In genomic region chr7:53119514-53119933, GRCh38 we compare ENCODE assay signal across 19 cellular contexts.
DNase-seq lines count a peak whose midpoint lies in the region; ATAC-seq and TF ChIP-seq lines count a peak whose summit lies in the region.
"Had no signal": no experiment of that assay in that cellular context is flagged by ENCODE, and none has a peak within 500 bp of the region (broad histone marks: within the 10 kb centered on the region; RNA-seq: fewer than 3 reads in every experiment).

No MANE protein-coding gene starts in this region.

- no peak for TF ChIP-seq EP300 in gastroesophageal sphincter (IDR thresholded peaks at IDR 0.05)

- DNase-seq in fibroblast of pulmonary artery (ENCODE audit: low read depth) (peak; percentile 0), smooth muscle cell (lab: John Stamatoyannopoulos, UW; ENCODE audit: unreplicated experiment) (no peak), mammary epithelial cell (no peak)
- DNase-seq: activated CD4-positive, alpha-beta memory T cell treated with anti-CD3 and anti-CD28 coated beads, Interleukin-2, amount 10 ng/mL, durations not matched to agents 7 days and 5 days; activated gamma-delta T cell treated with Interleukin-2 at 50 U/mL for 16 hours; caudate nucleus; dermis blood vessel endothelial cell; immature natural killer cell; naive thymus-derived CD8-positive, alpha-beta T cell; NCI-H1092; NCI-H2081; pancreas; Right ventricle myocardium superior; SW 1271 had no signal

- intact Hi-C loops in mammary epithelial cell (cut with micrococcal nuclease), result no loop called here

- ATAC-seq in gastroesophageal sphincter, result no peak
- no peak for ATAC-seq in GM18867 (IDR thresholded peaks at IDR 0.05; ENCODE audit: unreplicated experiment)
- ATAC-seq: activated CD4-positive, CD25-positive, alpha-beta regulatory T cell treated with anti-CD3 and anti-CD28 coated beads, Interleukin-2, amount 50 U/mL, for 24 hours; naive thymus-derived CD8-positive, alpha-beta T cell; pancreas had no signal

- WGBS in mesodermal cell (ENCODE audit: insufficient coverage in 2 of 2), 2 experiments, result 67 to 77% methylated on average over 2 to 3 of the region's 4 CpGs
- WGBS in smooth muscle cell (ENCODE audit: low lambda C conversion rate), result 15% methylated on average over 4 of the region's 4 CpGs
- WGBS in gastroesophageal sphincter (ENCODE audit: low coverage in 1 of 2), 2 donors, result 20 to 31% methylated on average over 2 to 4 of the region's 4 CpGs
- WGBS in mammary epithelial cell (ENCODE audit: low coverage, missing lambda C conversion rate), result 53% methylated on average over 4 of the region's 4 CpGs

- no peaks in the 10 kb centered on the region for H3K36me3 ChIP-seq in OCI-LY1 (ENCODE audit: insufficient read depth, low read length)
- H3K36me3 ChIP-seq in mesodermal cell (ENCODE audit: control insufficient read depth, insufficient read depth, low read length), result no peaks in the 10 kb centered on the region
- no peaks in the 10 kb centered on the region for H3K36me3 ChIP-seq in smooth muscle cell (ENCODE audit: low read depth)
- H3K36me3 ChIP-seq in gastroesophageal sphincter, result no peaks in the 10 kb centered on the region
- H3K36me3 ChIP-seq in mammary epithelial cell (ENCODE audit: insufficient read depth, low read length), result no peaks in the 10 kb centered on the region
- H3K36me3 ChIP-seq: pancreas had no signal

- H4K20me1 ChIP-seq in OCI-LY1 (ENCODE audit: insufficient read depth, low read length), result no peaks in the 10 kb centered on the region
- H4K20me1 ChIP-seq in smooth muscle cell (ENCODE audit: low read depth), result no peaks in the 10 kb centered on the region
- no peaks in the 10 kb centered on the region for H4K20me1 ChIP-seq in mammary epithelial cell (ENCODE audit: insufficient read depth, low read length)

- H3K27me3 ChIP-seq in OCI-LY1 (ENCODE audit: insufficient read depth, low read length) (no peaks in the 10 kb centered on the region), smooth muscle cell (ENCODE audit: low read depth) (no peaks in the 10 kb centered on the region), gastroesophageal sphincter (no peaks in the 10 kb centered on the region), mammary epithelial cell (ENCODE audit: insufficient read depth, low read length) (no peaks in the 10 kb centered on the region)
- H3K27me3 ChIP-seq: pancreas had no signal

- CTCF ChIA-PET in mammary epithelial cell (lab: Charles Lee; ENCODE audit: low non-redundant PET), result no interaction called here

- TF ChIP-seq POLR2A in gastroesophageal sphincter (IDR thresholded peaks at IDR 0.05), result no peak

- H3K9me3 ChIP-seq in OCI-LY1 (ENCODE audit: low read length) (no peaks in the 10 kb centered on the region), mesodermal cell (ENCODE audit: control insufficient read depth, low read length) (no peaks in the 10 kb centered on the region), smooth muscle cell (replicated peaks; ENCODE audit: low read depth) (no peaks in the 10 kb centered on the region), gastroesophageal sphincter (no peaks in the 10 kb centered on the region), mammary epithelial cell (replicated peaks; ENCODE audit: insufficient read depth, low read length) (peaks cover 2% of the 10 kb centered on the region)
- H3K9me3 ChIP-seq: pancreas had no signal

- H3F3A ChIP-seq in OCI-LY1 (ENCODE audit: insufficient read depth, low read length) (no peaks in the 10 kb centered on the region), smooth muscle cell (ENCODE audit: low read depth) (peaks cover 7% of the 10 kb centered on the region)

- peak overlapping the region; percentile 44 for H3K27ac ChIP-seq in OCI-LY1 (ENCODE audit: low read depth, low read length, poor library complexity, severe bottlenecking)
- H3K27ac ChIP-seq in mesodermal cell (ENCODE audit: low read depth, low read length, severe bottlenecking), result peak overlapping the region; percentile 96
- H3K27ac ChIP-seq in smooth muscle cell (ENCODE audit: low read depth), result peak overlapping the region; percentile 89
- H3K27ac ChIP-seq in gastroesophageal sphincter, result no peak overlapping the region
- H3K27ac ChIP-seq in mammary epithelial cell (ENCODE audit: insufficient read depth, low read depth, low read length), result no peak overlapping the region
- H3K27ac ChIP-seq: pancreas had no signal

- H3K9ac ChIP-seq in OCI-LY1 (ENCODE audit: low read length) (no peak overlapping the region), smooth muscle cell (ENCODE audit: low read depth) (peak overlapping the region; percentile 46), mammary epithelial cell (ENCODE audit: insufficient read depth, low read length) (no peak overlapping the region)

- TF ChIP-seq CTCF in OCI-LY1 (IDR thresholded peaks at IDR 0.05; ENCODE audit: low read length), result no peak
- TF ChIP-seq CTCF in fibroblast of pulmonary artery (IDR thresholded peaks at IDR 0.05; ENCODE audit: low read length, missing control alignments), result no peak
- no peak for TF ChIP-seq CTCF in smooth muscle cell (IDR thresholded peaks at IDR 0.05; ENCODE audit: borderline replicate concordance, insufficient read depth, poor library complexity, severe bottlenecking)
- no peak for TF ChIP-seq CTCF in gastroesophageal sphincter (IDR thresholded peaks at IDR 0.05)
- TF ChIP-seq CTCF in mammary epithelial cell (conservative IDR thresholded peaks at IDR 0.05 in 1 of 2, IDR thresholded peaks at IDR 0.05 in 1 of 2; ENCODE audit: extremely low read depth in 1 of 2, insufficient read depth in 1 of 2, low read depth in 1 of 2, low read length in 2 of 2), result no peak

- H3K4me2 ChIP-seq in OCI-LY1 (ENCODE audit: low read length), result no peak overlapping the region
- H3K4me2 ChIP-seq in smooth muscle cell, result peak overlapping the region; percentile 67
- no peak overlapping the region for H3K4me2 ChIP-seq in mammary epithelial cell (ENCODE audit: insufficient read depth, low read depth, low read length)

- H3K4me1 ChIP-seq in OCI-LY1 (ENCODE audit: insufficient read depth, low read length, severe bottlenecking) (peaks cover 26% of the 10 kb centered on the region), mesodermal cell (ENCODE audit: control insufficient read depth, insufficient read depth, low read length, poor library complexity, severe bottlenecking) (peaks cover 18% of the 10 kb centered on the region), smooth muscle cell (ENCODE audit: low read depth) (peaks cover 9% of the 10 kb centered on the region), gastroesophageal sphincter (peaks cover 0 to 8% (median 0%) of the 10 kb centered on the region in 3 donors), mammary epithelial cell (ENCODE audit: insufficient read depth, low read length) (no peaks in the 10 kb centered on the region)
- H3K4me1 ChIP-seq: pancreas had no signal

- no peaks in the 10 kb centered on the region for H3K9me2 ChIP-seq in OCI-LY1 (ENCODE audit: low read depth, low read length)

- dilution Hi-C loops in mammary epithelial cell (cut with HindIII; ENCODE audit: low sequenced_read_pairs), result no loop called here

- BruUV-seq in mammary epithelial cell (replicated peaks; lab: Mats Ljungman, UMichigan), result no TSS peak

- H3K79me2 ChIP-seq in OCI-LY1 (ENCODE audit: insufficient read depth, low read length), result no peaks in the 10 kb centered on the region
- no peaks in the 10 kb centered on the region for H3K79me2 ChIP-seq in smooth muscle cell (ENCODE audit: low read depth)
- H3K79me2 ChIP-seq in mammary epithelial cell (ENCODE audit: insufficient read depth, low read length), result no peaks in the 10 kb centered on the region

- in situ Hi-C loops in mammary epithelial cell (cut with MboI; ENCODE audit: low sequenced_read_pairs in 2 of 2), result no loop called here

- H2AFZ ChIP-seq in OCI-LY1 (ENCODE audit: low read length), result peak overlapping the region; percentile 92
- H2AFZ ChIP-seq in smooth muscle cell (ENCODE audit: low read depth), result peak overlapping the region; percentile 23
- no peak overlapping the region for H2AFZ ChIP-seq in mammary epithelial cell (ENCODE audit: low read depth, low read length)

- no peak overlapping the region for H3K4me3 ChIP-seq in OCI-LY1 (ENCODE audit: low read depth, low read length, poor library complexity, severe bottlenecking)
- H3K4me3 ChIP-seq in fibroblast of pulmonary artery (replicated peaks; ENCODE audit: low read depth, low read length), result no peak overlapping the region
- no peak overlapping the region for H3K4me3 ChIP-seq in mesodermal cell (ENCODE audit: extremely low read depth, insufficient read depth, low read length, poor library complexity, severe bottlenecking)
- H3K4me3 ChIP-seq in smooth muscle cell, result no peak overlapping the region
- H3K4me3 ChIP-seq in gastroesophageal sphincter, result no peak overlapping the region
- H3K4me3 ChIP-seq in mammary epithelial cell (replicated peaks in 1 of 3; ENCODE audit: insufficient read depth in 1 of 3, low read depth in 2 of 3, low read length in 3 of 3), result no peak overlapping the region
- H3K4me3 ChIP-seq: pancreas had no signal

Comparison
In these comparisons a context has a peak if more than half of its experiments do, and no peak if none do; other contexts are left out.
1. H3K27ac ChIP-seq: peak in OCI-LY1 (single experiment), mesodermal cell (single experiment) and smooth muscle cell (single experiment); none in gastroesophageal sphincter (0 of 4) and mammary epithelial cell (single experiment).